Comparison of ENCODE assay signal across 8 cellular contexts in genomic region chr11:67468509-67468834, GRCh38. TPM values are rescaled to one million over a fixed set of nuclear protein-coding genes. Genes with fewer than 3 reads are reported as not detected.
DNase-seq lines count a peak whose midpoint lies in the region; ATAC-seq and TF ChIP-seq lines count a peak whose summit lies in the region.

No MANE protein-coding gene starts in this region.

- ATAC-seq in GM19351 (IDR thresholded peaks at IDR 0.05; ENCODE audit: unreplicated experiment): peak; percentile 13

- peak overlapping the region; percentile 50 for H3K4me3 ChIP-seq in NB4 (ENCODE audit: low read depth, low read length)
- peak overlapping the region; percentile 93 for H3K4me3 ChIP-seq in coronary artery

- DNase-seq in NB4 (ENCODE audit: low read depth) (no peak), coronary artery (ENCODE audit: low spot score) (no peak), KBM-7 (no peak), NCI-H1436 treated with DMSO at 0.1 percent for 48 hours (lab: John Stamatoyannopoulos, UW) (no peak), posterior vena cava (ENCODE audit: low spot score) (no peak)
- no peak for DNase-seq in activated CD4-positive, CD25-positive, alpha-beta regulatory T cell treated with anti-CD3 and anti-CD28 coated beads, Interleukin-2, amount 50 U/mL, for 72 hours

- intact Hi-C loops in posterior vena cava (cut with DNase I): no loop called here

- in situ Hi-C loops in KBM-7 (cut with MboI; ENCODE audit: low pct_unique_long_range_greater_than_20kb, low sequenced_read_pairs): no loop called here

- no peak for TF ChIP-seq POLR2A in NB4 (IDR thresholded peaks at IDR 0.05; ENCODE audit: extremely low read depth, insufficient read length)

- peak overlapping the region; percentile 77 to 91 for H3K27ac ChIP-seq in coronary artery

- H3K9me3 Mint-ChIP-seq in nephron: no peaks in the 10 kb centered on the region

- peak overlapping the region; percentile 89 to 93 (median 92) for H3K27ac Mint-ChIP-seq in nephron

- H3K4me3 Mint-ChIP-seq in nephron: peak overlapping the region; percentile 91 to 95 (median 95)

- H3K27me3 Mint-ChIP-seq in nephron (ENCODE audit: low read depth): no peaks in the 10 kb centered on the region

- H3K36me3 Mint-ChIP-seq in nephron (ENCODE audit: low read depth): no peaks in the 10 kb centered on the region

- peaks cover 6% of the 10 kb centered on the region for H3K4me1 Mint-ChIP-seq in nephron

- TF ChIP-seq CTCF in NB4 (IDR thresholded peaks at IDR 0.05; ENCODE audit: low read depth, low read length) (no peak), coronary artery (IDR thresholded peaks at IDR 0.05) (no peak), nephron (IDR thresholded peaks at IDR 0.05; ENCODE audit: unreplicated experiment in 3 of 3) (no peak)

RNA-seq across cellular contexts. Expression of gene TMEM134, which starts 0.6 kb away (rescaled TPM):
- total RNA-seq in posterior vena cava: 10 to 100 TPM; 31.0 to 35.9 TPM

RNA-seq across cellular contexts. Expression of gene CABP4, which starts 13.3 kb away (rescaled TPM):
- total RNA-seq in posterior vena cava: 1 to 10 TPM; 1.2 to 2.2 TPM

RNA-seq across cellular contexts. Expression of gene AIP, which starts 14.4 kb away (rescaled TPM):
- 10 to 100 TPM; 44.4 to 50.5 TPM for total RNA-seq in posterior vena cava

RNA-seq across cellular contexts. Expression of gene GPR152, which starts 15.9 kb away (rescaled TPM):
- total RNA-seq in posterior vena cava: not detected

RNA-seq across cellular contexts. Expression of gene CORO1B, which starts 25.2 kb away (rescaled TPM):
- 10 to 100 TPM; 62.6 to 79.7 TPM for total RNA-seq in posterior vena cava
